Comparison of ENCODE assay signal across 1 cellular context in the genomic region with DNA sequence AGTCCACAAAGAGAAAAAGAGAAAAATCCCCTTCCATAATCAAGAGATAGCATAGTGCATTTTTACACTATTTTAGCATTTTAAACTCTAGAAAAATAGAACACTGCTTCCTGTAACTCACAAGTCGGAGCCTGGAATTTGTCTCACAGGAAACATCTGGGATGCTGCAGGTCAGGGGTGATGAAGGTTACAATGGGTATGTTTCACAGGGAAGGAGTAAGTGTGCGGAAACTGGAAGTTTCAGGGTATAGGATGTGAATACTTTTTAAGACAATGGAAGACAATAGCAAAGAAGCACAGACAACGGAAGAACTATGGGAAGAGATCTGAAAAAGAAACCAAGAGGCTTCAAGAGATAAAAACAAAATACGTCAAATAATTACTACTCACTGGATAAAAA.
TF ChIP-seq lines count a peak whose summit lies in the region.

No MANE protein-coding gene starts in this region.

TF ChIP-seq in endothelial cell of umbilical vein, 7 proteins besides CTCF, POLR2A, EP300 and RAD21 (continued from another document):
- TF ChIP-seq FOS (IDR thresholded peaks at IDR 0.05; ENCODE audit: borderline replicate concordance, insufficient read depth, low read length) (peak; percentile 79), MYC (IDR thresholded peaks at IDR 0.05; ENCODE audit: low read depth, low read length) (no peak), GATA2 (IDR thresholded peaks at IDR 0.05; ENCODE audit: insufficient read depth, insufficient read length, low read depth, low read length) (peak; percentile 88)
- TF ChIP-seq, protein P1, sequence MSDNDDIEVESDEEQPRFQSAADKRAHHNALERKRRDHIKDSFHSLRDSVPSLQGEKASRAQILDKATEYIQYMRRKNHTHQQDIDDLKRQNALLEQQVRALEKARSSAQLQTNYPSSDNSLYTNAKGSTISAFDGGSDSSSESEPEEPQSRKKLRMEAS (IDR thresholded peaks at IDR 0.05; ENCODE audit: insufficient read depth, insufficient read length): no peak
